Comparison of ENCODE assay signal across 1 cellular context in the genomic region with DNA sequence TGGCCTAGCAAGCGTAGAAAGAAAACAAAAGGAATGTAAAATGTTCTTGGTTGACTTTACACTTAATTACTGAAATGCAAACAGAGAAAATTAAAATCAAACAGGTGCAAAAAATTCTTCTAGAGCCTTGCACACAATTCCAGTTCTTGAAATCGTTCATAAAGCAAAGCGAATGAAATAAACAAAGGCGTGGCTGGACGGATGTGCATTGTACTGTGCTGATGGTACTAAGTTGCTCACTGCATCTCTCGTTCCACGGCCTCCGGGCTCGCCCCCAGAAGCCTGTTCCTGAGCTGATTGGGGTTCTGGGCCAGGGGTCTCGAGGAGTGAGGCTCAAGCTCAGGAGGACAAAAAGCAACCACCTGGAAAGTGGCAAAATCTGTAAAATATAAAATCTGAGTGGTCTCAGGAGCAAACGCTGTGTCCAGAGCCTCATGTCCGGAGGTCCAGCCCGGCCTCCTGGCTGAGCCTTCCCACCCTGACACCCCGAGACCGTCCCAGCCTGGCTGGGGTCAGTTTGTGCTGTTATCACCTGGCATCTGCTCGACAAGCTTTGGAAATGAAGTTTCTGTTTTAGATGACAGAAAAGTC.
TF ChIP-seq lines count a peak whose summit lies in the region.

No MANE protein-coding gene starts in this region.

TF ChIP-seq in HepG2, 621 proteins besides CTCF, POLR2A, EP300 and RAD21 (continued from another document and continues in another):
- TF ChIP-seq, protein P1, sequence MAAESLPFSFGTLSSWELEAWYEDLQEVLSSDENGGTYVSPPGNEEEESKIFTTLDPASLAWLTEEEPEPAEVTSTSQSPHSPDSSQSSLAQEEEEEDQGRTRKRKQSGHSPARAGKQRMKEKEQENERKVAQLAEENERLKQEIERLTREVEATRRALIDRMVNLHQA (CRISPR knock-in tag; IDR thresholded peaks at IDR 0.05), result no peak
- TF ChIP-seq ZMAT3 (CRISPR knock-in tag; conservative IDR thresholded peaks at IDR 0.05) (0 out of 2 replicates have a peak, but pooled peaks have one; percentile 30), ZNF329 (CRISPR knock-in tag; IDR thresholded peaks at IDR 0.05; ENCODE audit: low read depth) (no peak), ZNF20 (CRISPR knock-in tag; IDR thresholded peaks at IDR 0.05) (0 out of 2 replicates have a peak, but pooled peaks have one; percentile 13), MAFF (IDR thresholded peaks at IDR 0.05; ENCODE audit: low read depth, low read length) (no peak), CHD4 (IDR thresholded peaks at IDR 0.05; ENCODE audit: borderline replicate concordance, low read length) (0 out of 2 replicates have a peak, but pooled peaks have one; percentile 2), TGIF2 (CRISPR knock-in tag; IDR thresholded peaks at IDR 0.05) (0 out of 2 replicates have a peak, but pooled peaks have one; percentile 27), GPBP1L1 (CRISPR knock-in tag; IDR thresholded peaks at IDR 0.05) (no peak), CAMTA2 (CRISPR knock-in tag; IDR thresholded peaks at IDR 0.05; ENCODE audit: borderline replicate concordance) (no peak), MLX (CRISPR knock-in tag; IDR thresholded peaks at IDR 0.05) (no peak), LCORL (IDR thresholded peaks at IDR 0.05) (no peak), LCORL (CRISPR knock-in tag; IDR thresholded peaks at IDR 0.05) (peak; percentile 6; the same call in 1 of the 2 replicates), PAWR (CRISPR knock-in tag; IDR thresholded peaks at IDR 0.05; ENCODE audit: borderline replicate concordance) (no peak), KAT7 (CRISPR knock-in tag; IDR thresholded peaks at IDR 0.05; ENCODE audit: borderline replicate concordance) (0 out of 2 replicates have a peak, but pooled peaks have one; percentile 3), HNRNPH1 (optimal IDR thresholded peaks at IDR 0.05; ENCODE audit: low read depth, low read length) (no peak), IKZF1 (IDR thresholded peaks at IDR 0.05) (no peak), JDP2 (CRISPR knock-in tag; IDR thresholded peaks at IDR 0.05; ENCODE audit: borderline replicate concordance) (no peak), ZFP37 (CRISPR knock-in tag; IDR thresholded peaks at IDR 0.05; ENCODE audit: borderline replicate concordance) (no peak), DR1 (CRISPR knock-in tag; IDR thresholded peaks at IDR 0.05) (no peak), ATF1 (CRISPR knock-in tag; IDR thresholded peaks at IDR 0.05) (no peak), SRY (CRISPR knock-in tag; IDR thresholded peaks at IDR 0.05) (no peak), HES4 (CRISPR knock-in tag; IDR thresholded peaks at IDR 0.05; ENCODE audit: borderline replicate concordance) (no peak), SMAD1 (CRISPR knock-in tag; IDR thresholded peaks at IDR 0.05; ENCODE audit: borderline replicate concordance, low read depth) (0 out of 2 replicates have a peak, but pooled peaks have one; percentile 20), KMT2B (CRISPR knock-in tag; IDR thresholded peaks at IDR 0.05) (0 out of 2 replicates have a peak, but pooled peaks have one; percentile 28), SMYD3 (CRISPR knock-in tag; IDR thresholded peaks at IDR 0.05) (no peak), SYNCRIP (IDR thresholded peaks at IDR 0.05; ENCODE audit: insufficient read depth, low read depth, low read length) (no peak), KMT2A (CRISPR knock-in tag; IDR thresholded peaks at IDR 0.05) (peak; percentile 20; the same call in 1 of the 2 replicates), ZNF562 (CRISPR knock-in tag; IDR thresholded peaks at IDR 0.05; ENCODE audit: borderline replicate concordance) (no peak), ZFP36L1 (CRISPR knock-in tag; IDR thresholded peaks at IDR 0.05) (no peak), DMAP1 (CRISPR knock-in tag; IDR thresholded peaks at IDR 0.05) (0 out of 2 replicates have a peak, but pooled peaks have one; percentile 34)
- TF ChIP-seq, protein P2, sequence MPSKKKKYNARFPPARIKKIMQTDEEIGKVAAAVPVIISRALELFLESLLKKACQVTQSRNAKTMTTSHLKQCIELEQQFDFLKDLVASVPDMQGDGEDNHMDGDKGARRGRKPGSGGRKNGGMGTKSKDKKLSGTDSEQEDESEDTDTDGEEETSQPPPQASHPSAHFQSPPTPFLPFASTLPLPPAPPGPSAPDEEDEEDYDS (CRISPR knock-in tag; IDR thresholded peaks at IDR 0.05), result peak; percentile 63; the same call in 1 of the 2 replicates
- TF ChIP-seq, protein P3, sequence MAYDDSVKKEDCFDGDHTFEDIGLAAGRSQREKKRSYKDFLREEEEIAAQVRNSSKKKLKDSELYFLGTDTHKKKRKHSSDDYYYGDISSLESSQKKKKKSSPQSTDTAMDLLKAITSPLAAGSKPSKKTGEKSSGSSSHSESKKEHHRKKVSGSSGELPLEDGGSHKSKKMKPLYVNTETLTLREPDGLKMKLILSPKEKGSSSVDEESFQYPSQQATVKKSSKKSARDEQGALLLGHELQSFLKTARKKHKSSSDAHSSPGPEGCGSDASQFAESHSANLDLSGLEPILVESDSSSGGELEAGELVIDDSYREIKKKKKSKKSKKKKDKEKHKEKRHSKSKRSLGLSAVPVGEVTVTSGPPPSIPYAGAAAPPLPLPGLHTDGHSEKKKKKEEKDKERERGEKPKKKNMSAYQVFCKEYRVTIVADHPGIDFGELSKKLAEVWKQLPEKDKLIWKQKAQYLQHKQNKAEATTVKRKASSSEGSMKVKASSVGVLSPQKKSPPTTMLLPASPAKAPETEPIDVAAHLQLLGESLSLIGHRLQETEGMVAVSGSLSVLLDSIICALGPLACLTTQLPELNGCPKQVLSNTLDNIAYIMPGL (CRISPR knock-in tag; IDR thresholded peaks at IDR 0.05; ENCODE audit: borderline replicate concordance in 1 of 2, low read depth in 1 of 2), result no peak
- TF ChIP-seq, protein P4, sequence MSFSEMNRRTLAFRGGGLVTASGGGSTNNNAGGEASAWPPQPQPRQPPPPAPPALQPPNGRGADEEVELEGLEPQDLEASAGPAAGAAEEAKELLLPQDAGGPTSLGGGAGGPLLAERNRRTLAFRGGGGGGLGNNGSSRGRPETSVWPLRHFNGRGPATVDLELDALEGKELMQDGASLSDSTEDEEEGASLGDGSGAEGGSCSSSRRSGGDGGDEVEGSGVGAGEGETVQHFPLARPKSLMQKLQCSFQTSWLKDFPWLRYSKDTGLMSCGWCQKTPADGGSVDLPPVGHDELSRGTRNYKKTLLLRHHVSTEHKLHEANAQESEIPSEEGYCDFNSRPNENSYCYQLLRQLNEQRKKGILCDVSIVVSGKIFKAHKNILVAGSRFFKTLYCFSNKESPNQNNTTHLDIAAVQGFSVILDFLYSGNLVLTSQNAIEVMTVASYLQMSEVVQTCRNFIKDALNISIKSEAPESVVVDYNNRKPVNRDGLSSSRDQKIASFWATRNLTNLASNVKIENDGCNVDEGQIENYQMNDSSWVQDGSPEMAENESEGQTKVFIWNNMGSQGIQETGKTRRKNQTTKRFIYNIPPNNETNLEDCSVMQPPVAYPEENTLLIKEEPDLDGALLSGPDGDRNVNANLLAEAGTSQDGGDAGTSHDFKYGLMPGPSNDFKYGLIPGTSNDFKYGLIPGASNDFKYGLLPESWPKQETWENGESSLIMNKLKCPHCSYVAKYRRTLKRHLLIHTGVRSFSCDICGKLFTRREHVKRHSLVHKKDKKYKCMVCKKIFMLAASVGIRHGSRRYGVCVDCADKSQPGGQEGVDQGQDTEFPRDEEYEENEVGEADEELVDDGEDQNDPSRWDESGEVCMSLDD (CRISPR knock-in tag; IDR thresholded peaks at IDR 0.05; ENCODE audit: borderline replicate concordance), result peak; percentile 9; the same call in 1 of the 2 replicates
- TF ChIP-seq, protein P5, sequence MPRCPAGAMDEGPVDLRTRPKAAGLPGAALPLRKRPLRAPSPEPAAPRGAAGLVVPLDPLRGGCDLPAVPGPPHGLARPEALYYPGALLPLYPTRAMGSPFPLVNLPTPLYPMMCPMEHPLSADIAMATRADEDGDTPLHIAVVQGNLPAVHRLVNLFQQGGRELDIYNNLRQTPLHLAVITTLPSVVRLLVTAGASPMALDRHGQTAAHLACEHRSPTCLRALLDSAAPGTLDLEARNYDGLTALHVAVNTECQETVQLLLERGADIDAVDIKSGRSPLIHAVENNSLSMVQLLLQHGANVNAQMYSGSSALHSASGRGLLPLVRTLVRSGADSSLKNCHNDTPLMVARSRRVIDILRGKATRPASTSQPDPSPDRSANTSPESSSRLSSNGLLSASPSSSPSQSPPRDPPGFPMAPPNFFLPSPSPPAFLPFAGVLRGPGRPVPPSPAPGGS (CRISPR knock-in tag; IDR thresholded peaks at IDR 0.05), result no peak
- TF ChIP-seq, protein P6, sequence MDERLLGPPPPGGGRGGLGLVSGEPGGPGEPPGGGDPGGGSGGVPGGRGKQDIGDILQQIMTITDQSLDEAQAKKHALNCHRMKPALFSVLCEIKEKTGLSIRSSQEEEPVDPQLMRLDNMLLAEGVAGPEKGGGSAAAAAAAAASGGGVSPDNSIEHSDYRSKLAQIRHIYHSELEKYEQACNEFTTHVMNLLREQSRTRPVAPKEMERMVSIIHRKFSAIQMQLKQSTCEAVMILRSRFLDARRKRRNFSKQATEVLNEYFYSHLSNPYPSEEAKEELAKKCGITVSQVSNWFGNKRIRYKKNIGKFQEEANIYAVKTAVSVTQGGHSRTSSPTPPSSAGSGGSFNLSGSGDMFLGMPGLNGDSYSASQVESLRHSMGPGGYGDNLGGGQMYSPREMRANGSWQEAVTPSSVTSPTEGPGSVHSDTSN (CRISPR knock-in tag; IDR thresholded peaks at IDR 0.05), result no peak
- TF ChIP-seq, protein P7, sequence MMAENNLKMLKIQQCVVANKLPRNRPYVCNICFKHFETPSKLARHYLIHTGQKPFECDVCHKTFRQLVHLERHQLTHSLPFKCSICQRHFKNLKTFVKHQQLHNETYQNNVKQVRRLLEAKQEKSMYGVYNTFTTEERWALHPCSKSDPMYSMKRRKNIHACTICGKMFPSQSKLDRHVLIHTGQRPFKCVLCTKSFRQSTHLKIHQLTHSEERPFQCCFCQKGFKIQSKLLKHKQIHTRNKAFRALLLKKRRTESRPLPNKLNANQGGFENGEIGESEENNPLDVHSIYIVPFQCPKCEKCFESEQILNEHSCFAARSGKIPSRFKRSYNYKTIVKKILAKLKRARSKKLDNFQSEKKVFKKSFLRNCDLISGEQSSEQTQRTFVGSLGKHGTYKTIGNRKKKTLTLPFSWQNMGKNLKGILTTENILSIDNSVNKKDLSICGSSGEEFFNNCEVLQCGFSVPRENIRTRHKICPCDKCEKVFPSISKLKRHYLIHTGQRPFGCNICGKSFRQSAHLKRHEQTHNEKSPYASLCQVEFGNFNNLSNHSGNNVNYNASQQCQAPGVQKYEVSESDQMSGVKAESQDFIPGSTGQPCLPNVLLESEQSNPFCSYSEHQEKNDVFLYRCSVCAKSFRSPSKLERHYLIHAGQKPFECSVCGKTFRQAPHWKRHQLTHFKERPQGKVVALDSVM (CRISPR knock-in tag; IDR thresholded peaks at IDR 0.05), result peak; percentile 94
- TF ChIP-seq, protein P8, sequence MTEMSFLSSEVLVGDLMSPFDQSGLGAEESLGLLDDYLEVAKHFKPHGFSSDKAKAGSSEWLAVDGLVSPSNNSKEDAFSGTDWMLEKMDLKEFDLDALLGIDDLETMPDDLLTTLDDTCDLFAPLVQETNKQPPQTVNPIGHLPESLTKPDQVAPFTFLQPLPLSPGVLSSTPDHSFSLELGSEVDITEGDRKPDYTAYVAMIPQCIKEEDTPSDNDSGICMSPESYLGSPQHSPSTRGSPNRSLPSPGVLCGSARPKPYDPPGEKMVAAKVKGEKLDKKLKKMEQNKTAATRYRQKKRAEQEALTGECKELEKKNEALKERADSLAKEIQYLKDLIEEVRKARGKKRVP (CRISPR knock-in tag; IDR thresholded peaks at IDR 0.05), result no peak
- TF ChIP-seq, protein P9, sequence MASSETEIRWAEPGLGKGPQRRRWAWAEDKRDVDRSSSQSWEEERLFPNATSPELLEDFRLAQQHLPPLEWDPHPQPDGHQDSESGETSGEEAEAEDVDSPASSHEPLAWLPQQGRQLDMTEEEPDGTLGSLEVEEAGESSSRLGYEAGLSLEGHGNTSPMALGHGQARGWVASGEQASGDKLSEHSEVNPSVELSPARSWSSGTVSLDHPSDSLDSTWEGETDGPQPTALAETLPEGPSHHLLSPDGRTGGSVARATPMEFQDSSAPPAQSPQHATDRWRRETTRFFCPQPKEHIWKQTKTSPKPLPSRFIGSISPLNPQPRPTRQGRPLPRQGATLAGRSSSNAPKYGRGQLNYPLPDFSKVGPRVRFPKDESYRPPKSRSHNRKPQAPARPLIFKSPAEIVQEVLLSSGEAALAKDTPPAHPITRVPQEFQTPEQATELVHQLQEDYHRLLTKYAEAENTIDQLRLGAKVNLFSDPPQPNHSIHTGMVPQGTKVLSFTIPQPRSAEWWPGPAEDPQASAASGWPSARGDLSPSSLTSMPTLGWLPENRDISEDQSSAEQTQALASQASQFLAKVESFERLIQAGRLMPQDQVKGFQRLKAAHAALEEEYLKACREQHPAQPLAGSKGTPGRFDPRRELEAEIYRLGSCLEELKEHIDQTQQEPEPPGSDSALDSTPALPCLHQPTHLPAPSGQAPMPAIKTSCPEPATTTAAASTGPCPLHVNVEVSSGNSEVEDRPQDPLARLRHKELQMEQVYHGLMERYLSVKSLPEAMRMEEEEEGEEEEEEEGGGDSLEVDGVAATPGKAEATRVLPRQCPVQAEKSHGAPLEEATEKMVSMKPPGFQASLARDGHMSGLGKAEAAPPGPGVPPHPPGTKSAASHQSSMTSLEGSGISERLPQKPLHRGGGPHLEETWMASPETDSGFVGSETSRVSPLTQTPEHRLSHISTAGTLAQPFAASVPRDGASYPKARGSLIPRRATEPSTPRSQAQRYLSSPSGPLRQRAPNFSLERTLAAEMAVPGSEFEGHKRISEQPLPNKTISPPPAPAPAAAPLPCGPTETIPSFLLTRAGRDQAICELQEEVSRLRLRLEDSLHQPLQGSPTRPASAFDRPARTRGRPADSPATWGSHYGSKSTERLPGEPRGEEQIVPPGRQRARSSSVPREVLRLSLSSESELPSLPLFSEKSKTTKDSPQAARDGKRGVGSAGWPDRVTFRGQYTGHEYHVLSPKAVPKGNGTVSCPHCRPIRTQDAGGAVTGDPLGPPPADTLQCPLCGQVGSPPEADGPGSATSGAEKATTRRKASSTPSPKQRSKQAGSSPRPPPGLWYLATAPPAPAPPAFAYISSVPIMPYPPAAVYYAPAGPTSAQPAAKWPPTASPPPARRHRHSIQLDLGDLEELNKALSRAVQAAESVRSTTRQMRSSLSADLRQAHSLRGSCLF (CRISPR knock-in tag; IDR thresholded peaks at IDR 0.05; ENCODE audit: borderline replicate concordance), result no peak
